ENCODE assay signal across 8 cellular contexts in the genomic region with DNA sequence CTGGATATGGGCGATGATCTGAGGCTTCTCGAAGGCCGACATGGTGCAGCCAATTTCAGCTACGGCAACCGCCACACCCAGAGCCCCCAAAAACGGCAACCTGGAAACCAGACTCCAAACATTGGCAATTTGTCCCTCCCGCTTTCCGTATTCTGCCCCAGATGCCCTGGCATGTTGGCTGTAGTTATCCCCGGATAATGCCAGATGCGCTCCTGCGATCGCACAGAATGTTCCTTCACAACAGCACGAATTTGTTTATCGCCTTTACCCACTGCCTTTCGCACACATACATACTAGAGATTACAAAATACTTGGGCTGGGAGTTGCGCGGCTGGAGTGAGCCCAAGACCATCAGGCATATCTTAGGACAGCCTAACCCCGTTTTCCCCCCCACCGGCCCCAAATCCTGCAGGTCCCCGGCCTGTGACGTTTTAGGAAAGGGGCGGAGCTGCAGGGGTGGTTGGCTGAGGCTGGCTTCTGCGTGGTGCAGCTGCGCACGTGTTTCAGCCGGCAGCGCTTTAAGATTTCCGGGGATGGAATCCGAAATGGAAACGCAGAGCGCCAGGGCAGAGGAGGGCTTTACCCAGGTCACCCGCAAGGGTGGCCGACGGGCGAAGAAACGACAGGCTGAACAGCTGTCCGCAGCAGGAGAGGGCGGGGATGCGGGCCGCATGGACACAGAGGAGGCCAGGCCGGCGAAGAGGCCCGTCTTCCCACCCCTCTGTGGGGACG. TPM values are rescaled to one million over a fixed set of nuclear protein-coding genes. Genes with fewer than 3 reads are reported as not detected.
A peak's percentile ranks its signal among the peaks of the same experiment; 100 is the strongest.
DNase-seq lines count a peak whose midpoint lies in the region; ATAC-seq, FAIRE-seq and TF ChIP-seq lines count a peak whose summit lies in the region.

TSS of gene PNO1 (plus strand) at position 487 of the 732 bp plus-strand sequence. CDS start at position 534, 47 bp downstream.

- peaks cover 36% of the 10 kb centered on the region for H3K36me3 ChIP-seq in HUES64 (ENCODE audit: insufficient read depth, low read length)
- H3K36me3 ChIP-seq in OCI-LY1 (ENCODE audit: insufficient read depth, low read length) = peaks cover 31% of the 10 kb centered on the region
- H3K36me3 ChIP-seq in mesodermal cell (ENCODE audit: control insufficient read depth, insufficient read depth, low read length) = peaks cover 31% of the 10 kb centered on the region

- H3F3A ChIP-seq in OCI-LY1 (ENCODE audit: insufficient read depth, low read length) = no peaks in the 10 kb centered on the region

- intact Hi-C loops in Calu3 (cut with micrococcal nuclease; ENCODE audit: unreplicated experiment) = loop anchor here (2.0 kb wide), 1 partner anchor 93 kb away; no protein-coding TSS in a partner anchor

- no TSS peak for BruUV-seq in Calu3 (replicated peaks; lab: Mats Ljungman, UMichigan)

- H3K9me3 ChIP-seq in HUES64 (ENCODE audit: insufficient read depth, low read depth, low read length) = no peaks in the 10 kb centered on the region
- no peaks in the 10 kb centered on the region for H3K9me3 ChIP-seq in OCI-LY1 (ENCODE audit: low read length)
- no peaks in the 10 kb centered on the region for H3K9me3 ChIP-seq in mesodermal cell (ENCODE audit: control insufficient read depth, low read length)

- H3K79me2 ChIP-seq in OCI-LY1 (ENCODE audit: insufficient read depth, low read length) = peaks cover 34% of the 10 kb centered on the region

- H3K4me3 ChIP-seq in HUES64 (ENCODE audit: low read length) (peak within 1 kb of the TSS; percentile 85), OCI-LY1 (ENCODE audit: low read depth, low read length, poor library complexity, severe bottlenecking) (peak within 1 kb of the TSS; percentile 87), mesodermal cell (ENCODE audit: extremely low read depth, insufficient read depth, low read length, poor library complexity, severe bottlenecking) (peak within 1 kb of the TSS; percentile 80)

- peaks cover 46% of the 10 kb centered on the region for H3K36me3 Mint-ChIP-seq in Calu3 (ENCODE audit: insufficient read depth, unreplicated experiment)

- peak; percentile 88 for FAIRE-seq in endometrium (lab: Jason Lieb, UNC)

- H3K4me1 ChIP-seq in HUES64 (ENCODE audit: insufficient read depth, low read length) (peaks cover 8% of the 10 kb centered on the region; the same call in 1 of the 2 replicates), OCI-LY1 (ENCODE audit: insufficient read depth, low read length, severe bottlenecking) (peaks cover 25% of the 10 kb centered on the region), mesodermal cell (ENCODE audit: control insufficient read depth, insufficient read depth, low read length, poor library complexity, severe bottlenecking) (peaks cover 6% of the 10 kb centered on the region)

- H3K27me3 ChIP-seq in HUES64 (ENCODE audit: insufficient read depth, low read length) (no peaks in the 10 kb centered on the region), OCI-LY1 (ENCODE audit: insufficient read depth, low read length) (no peaks in the 10 kb centered on the region)

- no peaks in the 10 kb centered on the region for H4K20me1 ChIP-seq in OCI-LY1 (ENCODE audit: insufficient read depth, low read length)

- H3K9me3 Mint-ChIP-seq in Calu3 (ENCODE audit: low read depth, unreplicated experiment) = no peaks in the 10 kb centered on the region

- H2AFZ ChIP-seq in OCI-LY1 (ENCODE audit: low read length) = peak within 1 kb of the TSS; percentile 17; the same call in 1 of the 2 replicates

- ATAC-seq in GM21447 (IDR thresholded peaks at IDR 0.05; ENCODE audit: unreplicated experiment) = peak; percentile 87

- no peaks in the 10 kb centered on the region for H3K27me3 Mint-ChIP-seq in Calu3 (ENCODE audit: unreplicated experiment)

- TF ChIP-seq CTCF in Calu3 (IDR thresholded peaks at IDR 0.05; ENCODE audit: unreplicated experiment) = no peak
- TF ChIP-seq CTCF in OCI-LY1 (IDR thresholded peaks at IDR 0.05; ENCODE audit: low read length) = no peak

- H3K4me2 ChIP-seq in OCI-LY1 (ENCODE audit: low read length) = peak within 1 kb of the TSS; percentile 100

- peak; percentile 95 for DNase-seq in Calu3
- DNase-seq in activated CD8-positive, alpha-beta memory T cell treated with anti-CD3 and anti-CD28 coated beads, Interleukin-2, amount 50 U/mL, for 4 hours = peak; percentile 98
- peak; percentile 89 to 93 for DNase-seq in stimulated activated CD8-positive, alpha-beta memory T cell treated with anti-CD3 and anti-CD28 coated beads, Interleukin-15, amount 100 ng/mL, for 4 hours (ENCODE audit: low read depth in 2 of 2)

- peak within 1 kb of the TSS; percentile 98 for H3K4me3 Mint-ChIP-seq in Calu3 (ENCODE audit: low read depth, unreplicated experiment)

- H3K27ac Mint-ChIP-seq in Calu3 (ENCODE audit: unreplicated experiment) = peak within 1 kb of the TSS; percentile 99

- CTCF ChIA-PET in Calu3 (lab: Charles Lee) = interaction anchor here (0.5 to 1.5 kb wide), 3 partner anchors 12 to 702 kb away, joined by 3 to 8 read pairs (median 3); no protein-coding TSS in a partner anchor

- H3K9ac ChIP-seq in HUES64 (ENCODE audit: low read depth, low read length) = peak within 1 kb of the TSS; percentile 86
- peak within 1 kb of the TSS; percentile 85 for H3K9ac ChIP-seq in OCI-LY1 (ENCODE audit: low read length)

- WGBS in HUES64 = under 1% methylated on average over 44 of the region's 44 CpGs
- WGBS in mesodermal cell (ENCODE audit: insufficient coverage in 2 of 2), 2 experiments = 0% methylated on average over 35 to 42 of the region's 44 CpGs

- H3K27ac ChIP-seq in HUES64 (ENCODE audit: low read depth, low read length) (peak within 1 kb of the TSS; percentile 84), OCI-LY1 (ENCODE audit: low read depth, low read length, poor library complexity, severe bottlenecking) (peak within 1 kb of the TSS; percentile 69), mesodermal cell (ENCODE audit: low read depth, low read length, severe bottlenecking) (peak within 1 kb of the TSS; percentile 99)

- peaks cover 16% of the 10 kb centered on the region for H3K4me1 Mint-ChIP-seq in Calu3 (ENCODE audit: low read depth, unreplicated experiment)

- H3K9me2 ChIP-seq in OCI-LY1 (ENCODE audit: low read depth, low read length) = no peaks in the 10 kb centered on the region

RNA-seq across cellular contexts. Expression of gene PNO1, which starts in this region (rescaled TPM):
- 23.6 and 24.3 TPM in 2 replicates for total RNA-seq in Calu3 (2022)
- polyA plus RNA-seq in HUES64 (2013, experiment 1 of 2) = 35.5 TPM
- polyA plus RNA-seq in HUES64 (2013, experiment 2 of 2) = 32.7 TPM
- 16.4 TPM for polyA plus RNA-seq in mesodermal cell (2013, experiment 1 of 2)
- 14.9 TPM for polyA plus RNA-seq in mesodermal cell (2013, experiment 2 of 2)

Comparison
In these comparisons a context has a peak if more than half of its experiments do, and no peak if none do; other contexts are left out.
1. Peak in every context shown above with its lines: DNase-seq, ATAC-seq, H3K4me3 ChIP-seq and H3K27ac ChIP-seq.